23 cellular contexts compared by ENCODE assay signal in genomic region chr5:146007973-146008372, GRCh38.
DNase-seq lines count a peak whose midpoint lies in the region; ATAC-seq, FAIRE-seq and TF ChIP-seq lines count a peak whose summit lies in the region.
"Had no signal": no experiment of that assay in that cellular context is flagged by ENCODE, and none has a peak within 500 bp of the region (broad histone marks: within the 10 kb centered on the region; RNA-seq: fewer than 3 reads in every experiment).

No MANE protein-coding gene starts in this region.

- H3K4me3 ChIP-seq in GM23338 = no peak overlapping the region
- H3K4me3 ChIP-seq in hepatocyte = no peak overlapping the region
- no peak overlapping the region for H3K4me3 ChIP-seq in right lobe of liver
- no peak overlapping the region for H3K4me3 ChIP-seq in thyroid gland (replicated peaks in 1 of 3)
- H3K4me3 ChIP-seq: BLaER1 treated with 17β-estradiol and CSF1 and Interleukin-3, amounts not matched to agents 10 nM and 100 nM; GM23248; SJCRH30 had no signal

- TF ChIP-seq CTCF in GM23338 (conservative IDR thresholded peaks at IDR 0.05; ENCODE audit: low read depth in 2 of 2) (no peak), hepatocyte (IDR thresholded peaks at IDR 0.05; ENCODE audit: poor library complexity) (no peak), right lobe of liver (IDR thresholded peaks at IDR 0.05) (no peak), thyroid gland (IDR thresholded peaks at IDR 0.05) (no peak)

- H3K79me2 ChIP-seq in GM23338 (replicated peaks; ENCODE audit: insufficient read depth) (no peaks in the 10 kb centered on the region), hepatocyte (no peaks in the 10 kb centered on the region)

- TF ChIP-seq POLR2A in right lobe of liver (IDR thresholded peaks at IDR 0.05) (no peak), thyroid gland (IDR thresholded peaks at IDR 0.05) (no peak)

- intact Hi-C loops in right lobe of liver (cut with DNase I) (no loop called here), thyroid gland (cut with DNase I) (no loop called here), posterior cingulate gyrus (cut with DNase I) (no loop called here)
- intact Hi-C loops in activated CD4-positive, alpha-beta T cell treated with anti-CD3 and anti-CD28 coated beads, Interleukin-2, amount 10 ng/mL, durations not matched to agents 24 days and 14 days (cut with micrococcal nuclease) = no loop called here

- H3K36me3 ChIP-seq in GM23338 (ENCODE audit: insufficient read depth) (no peaks in the 10 kb centered on the region), hepatocyte (replicated peaks; ENCODE audit: insufficient read depth, low read depth) (no peaks in the 10 kb centered on the region), right lobe of liver (no peaks in the 10 kb centered on the region), thyroid gland (no peaks in the 10 kb centered on the region)
- H3K36me3 ChIP-seq: BLaER1 treated with 17β-estradiol and CSF1 and Interleukin-3, amounts not matched to agents 10 nM and 100 nM; SJCRH30 had no signal

- no peaks in the 10 kb centered on the region for H3K4me1 Mint-ChIP-seq in GM23338
- no peaks in the 10 kb centered on the region for H3K4me1 Mint-ChIP-seq in activated CD4-positive, alpha-beta T cell treated with anti-CD3 and anti-CD28 coated beads, Interleukin-2, amount 10 ng/mL, durations not matched to agents 24 days and 14 days

- no peak overlapping the region for H2AFZ ChIP-seq in GM23338
- H2AFZ ChIP-seq in hepatocyte = no peak overlapping the region
- H2AFZ ChIP-seq: GM23248 had no signal

- H3K27ac Mint-ChIP-seq in GM23338 = no peak overlapping the region
- H3K27ac Mint-ChIP-seq in activated CD4-positive, alpha-beta T cell treated with anti-CD3 and anti-CD28 coated beads, Interleukin-2, amount 10 ng/mL, durations not matched to agents 24 days and 14 days = no peak overlapping the region
- H3K27ac Mint-ChIP-seq: CD4-positive, alpha-beta T cell; H9 had no signal

- no peak for FAIRE-seq in GM19239 (lab: Jason Lieb, UNC)
- FAIRE-seq: A204.1, GM18507 had no signal

- no peaks in the 10 kb centered on the region for H3K27me3 Mint-ChIP-seq in GM23338 (ENCODE audit: insufficient read depth, low read depth, poor library complexity)
- peaks cover 3% of the 10 kb centered on the region for H3K27me3 Mint-ChIP-seq in activated CD4-positive, alpha-beta T cell treated with anti-CD3 and anti-CD28 coated beads, Interleukin-2, amount 10 ng/mL, durations not matched to agents 24 days and 14 days
- H3K27me3 Mint-ChIP-seq: CD4-positive, alpha-beta T cell had no signal

- H4K20me1 ChIP-seq in GM23338 (replicated peaks; ENCODE audit: insufficient read depth) (no peaks in the 10 kb centered on the region), hepatocyte (ENCODE audit: insufficient read depth, poor library complexity, severe bottlenecking) (no peaks in the 10 kb centered on the region)
- H4K20me1 ChIP-seq: BLaER1 treated with 17β-estradiol and CSF1 and Interleukin-3, amounts not matched to agents 10 nM and 100 nM had no signal

- H3K9me3 ChIP-seq in hepatocyte (ENCODE audit: low read depth) = no peaks in the 10 kb centered on the region
- H3K9me3 ChIP-seq in right lobe of liver = no peaks in the 10 kb centered on the region
- no peaks in the 10 kb centered on the region for H3K9me3 ChIP-seq in thyroid gland
- H3K9me3 ChIP-seq: SJCRH30 had no signal

- H3K27ac ChIP-seq in GM23338 (ENCODE audit: low read depth) = peak overlapping the region; percentile 48; the same call in 1 of the 2 replicates
- H3K27ac ChIP-seq in hepatocyte = peak overlapping the region; percentile 45
- H3K27ac ChIP-seq in right lobe of liver = no peak overlapping the region
- peak overlapping the region in 2 of 3 donors; percentile 30 to 52 for H3K27ac ChIP-seq in thyroid gland
- H3K27ac ChIP-seq: BLaER1 treated with 17β-estradiol and CSF1 and Interleukin-3, amounts not matched to agents 10 nM and 100 nM; GM23248; SJCRH30 had no signal

- ATAC-seq in GM23338 = no peak
- peak; percentile 46 to 61 (median 57) for ATAC-seq in right lobe of liver

- no peaks in the 10 kb centered on the region for H3K27me3 ChIP-seq in GM23338 (ENCODE audit: insufficient read depth)
- no peaks in the 10 kb centered on the region for H3K27me3 ChIP-seq in hepatocyte
- H3K27me3 ChIP-seq in right lobe of liver = no peaks in the 10 kb centered on the region
- H3K27me3 ChIP-seq in thyroid gland = no peaks in the 10 kb centered on the region
- H3K27me3 ChIP-seq: BLaER1 treated with 17β-estradiol and CSF1 and Interleukin-3, amounts not matched to agents 10 nM and 100 nM; SJCRH30 had no signal

- peaks cover 10% of the 10 kb centered on the region; the same call in 2 of the 3 replicates for H3K9me3 Mint-ChIP-seq in GM23338
- H3K9me3 Mint-ChIP-seq in activated CD4-positive, alpha-beta T cell treated with anti-CD3 and anti-CD28 coated beads, Interleukin-2, amount 10 ng/mL, durations not matched to agents 24 days and 14 days = no peaks in the 10 kb centered on the region

- H3K4me1 ChIP-seq in GM23338 (ENCODE audit: insufficient read depth) (no peaks in the 10 kb centered on the region), hepatocyte (ENCODE audit: insufficient read depth) (peaks cover 8% of the 10 kb centered on the region), right lobe of liver (peaks cover 0 to 31% (median 12%) of the 10 kb centered on the region in 4 donors), thyroid gland (peaks cover 10% of the 10 kb centered on the region in 2 donors)
- H3K4me1 ChIP-seq: SJCRH30 had no signal

- 0 out of 2 replicates have a peak, but pooled peaks cover 4% of the 10 kb centered on the region for H3K9me2 ChIP-seq in GM23338 (ENCODE audit: insufficient read depth)
- no peaks in the 10 kb centered on the region for H3K9me2 ChIP-seq in hepatocyte (replicated peaks; ENCODE audit: insufficient read depth)

- H3K4me2 ChIP-seq in GM23338 = no peak overlapping the region
- peak overlapping the region; percentile 30 for H3K4me2 ChIP-seq in hepatocyte

- DNase-seq in GM23338 (ENCODE audit: low spot score) = no peak
- no peak for DNase-seq in hepatocyte (ENCODE audit: low spot score)
- no peak for DNase-seq in right lobe of liver
- peak in 1 of 2 donors; percentile 9 for DNase-seq in thyroid gland
- DNase-seq in posterior cingulate gyrus = no peak
- no peak for DNase-seq in activated CD4-positive, alpha-beta T cell treated with anti-CD3 and anti-CD28 coated beads, Interleukin-2, amount 10 ng/mL, durations not matched to agents 24 days and 14 days
- DNase-seq in GM19239 (ENCODE audit: insufficient read length, low spot score) = no peak
- DNase-seq: AML-193; CD4-positive, alpha-beta T cell; H9; IMR-90; NCI-H1048; NCI-H1694; NCI-H2081; NCI-H2171 treated with DMSO at 0.1 percent for 48 hours; NCI-H345; NCI-H510A treated with DMSO at 0.1 percent for 48 hours; NCI-H774; SJCRH30 had no signal

- H3K4me3 Mint-ChIP-seq in GM23338 = no peak overlapping the region
- no peak overlapping the region for H3K4me3 Mint-ChIP-seq in activated CD4-positive, alpha-beta T cell treated with anti-CD3 and anti-CD28 coated beads, Interleukin-2, amount 10 ng/mL, durations not matched to agents 24 days and 14 days
- H3K4me3 Mint-ChIP-seq: CD4-positive, alpha-beta T cell; H9 had no signal

- 0 out of 2 replicates have a peak, but pooled peaks cover 4% of the 10 kb centered on the region for H3F3A ChIP-seq in GM23338 (replicated peaks; ENCODE audit: low read depth)

- no peaks in the 10 kb centered on the region for H3K36me3 Mint-ChIP-seq in GM23338 (ENCODE audit: low read depth)
- H3K36me3 Mint-ChIP-seq in activated CD4-positive, alpha-beta T cell treated with anti-CD3 and anti-CD28 coated beads, Interleukin-2, amount 10 ng/mL, durations not matched to agents 24 days and 14 days (ENCODE audit: low read depth) = no peaks in the 10 kb centered on the region

- 42% methylated on average over 4 of the region's 4 CpGs for WGBS in hepatocyte (ENCODE audit: low lambda C conversion rate, missing lambda C conversion rate)
- 9% methylated on average over 4 of the region's 4 CpGs for WGBS in right lobe of liver (ENCODE audit: insufficient coverage, low coverage, low lambda C conversion rate, missing lambda C conversion rate)
- 48 to 77% methylated on average over 4 of the region's 4 CpGs for WGBS in thyroid gland, 2 donors

TF ChIP-seq in GM23338, 12 proteins besides CTCF, POLR2A, EP300 and RAD21 (continues in another document):
- TF ChIP-seq ZNF331 (CRISPR knock-in tag; IDR thresholded peaks at IDR 0.05; ENCODE audit: low read depth) = no peak

Comparison
In these comparisons a context has a peak if more than half of its experiments do, and no peak if none do; other contexts are left out.
1. H3K27ac ChIP-seq: peak in GM23338 (single experiment), hepatocyte (single experiment) and thyroid gland (2 of 3); none in right lobe of liver (0 of 3).